In the genomic region with DNA sequence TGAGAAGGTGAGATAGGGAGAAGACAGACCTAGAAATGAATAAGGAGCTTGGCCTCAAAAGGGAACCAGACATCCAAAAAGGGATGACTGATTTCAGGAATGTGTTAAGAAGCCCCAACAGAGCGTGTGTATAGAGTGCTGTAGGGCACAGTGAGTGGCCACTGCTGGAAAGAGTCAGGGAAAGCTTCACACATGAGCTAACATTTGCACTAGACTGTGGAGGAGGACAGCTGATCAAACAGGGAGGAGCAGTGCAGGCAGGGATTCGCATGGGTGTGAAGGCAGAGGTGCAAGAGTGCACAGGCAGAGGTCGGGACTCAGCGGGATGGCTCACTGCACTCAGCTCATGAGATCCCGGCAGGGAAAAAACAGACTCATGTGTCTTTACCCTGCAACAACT, we compare ENCODE assay signal across 15 cellular contexts.
DNase-seq lines count a peak whose midpoint lies in the region; ATAC-seq, FAIRE-seq and TF ChIP-seq lines count a peak whose summit lies in the region.
"Had no signal": no experiment of that assay in that cellular context is flagged by ENCODE, and none has a peak within 500 bp of the region (broad histone marks: within the 10 kb centered on the region; RNA-seq: fewer than 3 reads in every experiment).

No MANE protein-coding gene starts in this region.

- no peak for FAIRE-seq in HepG2 (lab: Jason Lieb, UNC)
- FAIRE-seq: endometrium had no signal

- H3K4me1 Mint-ChIP-seq in activated T-helper 1 cell treated with anti-CD3 and anti-CD28 coated beads, Interleukin-12 subunit alpha, Interleukin-12 subunit beta, Interleukin-2, Interleukin-4 antibody, amounts not matched to agents 30 ng/mL and 10 ng/mL and 1 ng/mL, durations not matched to agents 14 hours and 24 hours and 36 hours (ENCODE audit: low read depth): peaks cover 67% of the 10 kb centered on the region

- WGBS in HepG2 (ENCODE audit: low lambda C conversion rate): 79% methylated on average over 5 of the region's 5 CpGs

- POLR2A ChIA-PET in HepG2 (lab: Yijun Ruan, JAX): no interaction called here

- no peak for TF ChIP-seq RAD21 in HepG2 (CRISPR knock-in tag; IDR thresholded peaks at IDR 0.05)

- H3K36me3 ChIP-seq in HepG2 (replicated peaks in 1 of 2; ENCODE audit: control insufficient read depth in 1 of 2, insufficient read depth in 2 of 2, low read length in 2 of 2): peaks cover 25 to 71% of the 10 kb centered on the region in 2 experiments

- no peak overlapping the region for H3K27ac ChIP-seq in HepG2 (ENCODE audit: extremely low read length, insufficient read depth, low read length)
- H3K27ac ChIP-seq: parathyroid adenoma had no signal

- no peak overlapping the region for H2AFZ ChIP-seq in HepG2 (ENCODE audit: low read length)
- H2AFZ ChIP-seq: parathyroid adenoma had no signal

- no peak overlapping the region for H3K4me3 Mint-ChIP-seq in activated T-helper 1 cell treated with anti-CD3 and anti-CD28 coated beads, Interleukin-12 subunit alpha, Interleukin-12 subunit beta, Interleukin-2, Interleukin-4 antibody, amounts not matched to agents 30 ng/mL and 10 ng/mL and 1 ng/mL, durations not matched to agents 14 hours and 24 hours and 36 hours

- peak; percentile 77 for DNase-seq in COLO668 (lab: John Stamatoyannopoulos, UW; ENCODE audit: unreplicated experiment)
- DNase-seq in NCI-H1092 (lab: John Stamatoyannopoulos, UW): peak; percentile 6
- no peak for DNase-seq in activated T-helper 1 cell treated with anti-CD3 and anti-CD28 coated beads, Interleukin-12 subunit alpha, Interleukin-12 subunit beta, Interleukin-2, Interleukin-4 antibody, amounts not matched to agents 30 ng/mL and 10 ng/mL and 1 ng/mL, durations not matched to agents 14 hours and 24 hours and 36 hours (ENCODE audit: low spot score)
- DNase-seq in HepG2 (ENCODE audit: low spot score): peak; percentile 8
- DNase-seq in stimulated activated naive CD4-positive, alpha-beta T cell (lab: John Stamatoyannopoulos, UW): no peak
- DNase-seq in NCI-H1105 treated with DMSO at 0.1 percent for 48 hours (lab: John Stamatoyannopoulos, UW): no peak
- no peak for DNase-seq in G401 (ENCODE audit: low spot score)
- DNase-seq: amniotic stem cell; GF-D8; hypothalamus; stimulated activated naive CD4-positive, alpha-beta T cell treated with Interleukin-2 at 50 U/mL for 16 hours had no signal

- TF ChIP-seq POLR2A in HepG2 (IDR thresholded peaks at IDR 0.05; ENCODE audit: insufficient read depth in 1 of 2, low read depth in 2 of 2, low read length in 2 of 2): no peak

- H3K9me3 Mint-ChIP-seq in activated T-helper 1 cell treated with anti-CD3 and anti-CD28 coated beads, Interleukin-12 subunit alpha, Interleukin-12 subunit beta, Interleukin-2, Interleukin-4 antibody, amounts not matched to agents 30 ng/mL and 10 ng/mL and 1 ng/mL, durations not matched to agents 14 hours and 24 hours and 36 hours: no peaks in the 10 kb centered on the region

- no peaks in the 10 kb centered on the region for H3K79me2 ChIP-seq in HepG2 (ENCODE audit: insufficient read depth, low read length)
- H3K79me2 ChIP-seq: parathyroid adenoma had no signal

- no peak overlapping the region for H3K4me3 ChIP-seq in HepG2 (replicated peaks in 1 of 3; ENCODE audit: insufficient read depth in 1 of 3, low read depth in 2 of 3, low read length in 3 of 3)

- H3K27me3 ChIP-seq in HepG2 (ENCODE audit: control insufficient read depth in 1 of 2, insufficient read depth in 2 of 2, low read length in 2 of 2): no peaks in the 10 kb centered on the region

- no peak for TF ChIP-seq CTCF in HepG2 (CRISPR knock-in tag; IDR thresholded peaks at IDR 0.05)

- TF ChIP-seq EP300 in HepG2 (IDR thresholded peaks at IDR 0.05; ENCODE audit: low read depth in 2 of 2, low read length in 2 of 2) (no peak), HepG2 (CRISPR knock-in tag; IDR thresholded peaks at IDR 0.05; ENCODE audit: borderline replicate concordance) (no peak)

- no peaks in the 10 kb centered on the region for H3K27me3 Mint-ChIP-seq in activated T-helper 1 cell treated with anti-CD3 and anti-CD28 coated beads, Interleukin-12 subunit alpha, Interleukin-12 subunit beta, Interleukin-2, Interleukin-4 antibody, amounts not matched to agents 30 ng/mL and 10 ng/mL and 1 ng/mL, durations not matched to agents 14 hours and 24 hours and 36 hours (ENCODE audit: insufficient read depth)

- intact Hi-C loops in activated T-helper 1 cell treated with anti-CD3 and anti-CD28 coated beads, Interleukin-12 subunit alpha, Interleukin-12 subunit beta, Interleukin-2, Interleukin-4 antibody, amounts not matched to agents 30 ng/mL and 10 ng/mL and 1 ng/mL, durations not matched to agents 14 hours and 24 hours and 36 hours (cut with micrococcal nuclease): loop anchor here (2.0 to 10.0 kb wide), 2 partner anchors 13 to 353 kb away; partner anchors contain the start of gene LOXL1
- intact Hi-C loops in HepG2 (cut with micrococcal nuclease; ENCODE audit: unreplicated experiment): no loop called here

- in situ Hi-C loops in HepG2 (cut with HindIII; ENCODE audit: extremely low pct_ligation_motif_present, low pct_unique_long_range_greater_than_20kb) (no loop called here), G401 (cut with HindIII; ENCODE audit: low sequenced_read_pairs) (no loop called here)

- no peaks in the 10 kb centered on the region for H3K9me3 ChIP-seq in HepG2 (ENCODE audit: low read length)

- BruUV-seq in HepG2 (replicated peaks; lab: Mats Ljungman, UMichigan): no TSS peak

- H3K4me2 ChIP-seq in HepG2 (ENCODE audit: low read depth, low read length): no peak overlapping the region

- peaks cover 49% of the 10 kb centered on the region for H3K36me3 Mint-ChIP-seq in activated T-helper 1 cell treated with anti-CD3 and anti-CD28 coated beads, Interleukin-12 subunit alpha, Interleukin-12 subunit beta, Interleukin-2, Interleukin-4 antibody, amounts not matched to agents 30 ng/mL and 10 ng/mL and 1 ng/mL, durations not matched to agents 14 hours and 24 hours and 36 hours (ENCODE audit: low read depth)

- ATAC-seq in HepG2: peak; percentile 58
- no peak for ATAC-seq in GM18909 (IDR thresholded peaks at IDR 0.05; ENCODE audit: poor library complexity, unreplicated experiment)
- ATAC-seq: Panc1 had no signal

- H4K20me1 ChIP-seq in HepG2 (ENCODE audit: insufficient read depth, low read length): no peaks in the 10 kb centered on the region

- CTCF ChIA-PET in HepG2 (lab: Yijun Ruan, JAX; ENCODE audit: low intra/inter-chr PET ratio, low total read pairs): no interaction called here

- H3K9ac ChIP-seq in HepG2 (ENCODE audit: insufficient read depth, low read depth, low read length): no peak overlapping the region
- H3K9ac ChIP-seq: parathyroid adenoma had no signal

- no peaks in the 10 kb centered on the region for H3K4me1 ChIP-seq in HepG2 (ENCODE audit: insufficient read depth, low read length)

- peak overlapping the region; percentile 69 for H3K27ac Mint-ChIP-seq in activated T-helper 1 cell treated with anti-CD3 and anti-CD28 coated beads, Interleukin-12 subunit alpha, Interleukin-12 subunit beta, Interleukin-2, Interleukin-4 antibody, amounts not matched to agents 30 ng/mL and 10 ng/mL and 1 ng/mL, durations not matched to agents 14 hours and 24 hours and 36 hours

TF ChIP-seq in HepG2, 621 proteins besides CTCF, POLR2A, EP300 and RAD21:
- no peak for TF ChIP-seq TFDP1 (CRISPR knock-in tag; IDR thresholded peaks at IDR 0.05; ENCODE audit: borderline replicate concordance)
- no peak for TF ChIP-seq YY1 (IDR thresholded peaks at IDR 0.05; ENCODE audit: insufficient read depth, insufficient replicate concordance, low read depth, low read length)
- no peak for TF ChIP-seq NCOA1 (CRISPR knock-in tag; IDR thresholded peaks at IDR 0.05)
- TF ChIP-seq, protein P1, sequence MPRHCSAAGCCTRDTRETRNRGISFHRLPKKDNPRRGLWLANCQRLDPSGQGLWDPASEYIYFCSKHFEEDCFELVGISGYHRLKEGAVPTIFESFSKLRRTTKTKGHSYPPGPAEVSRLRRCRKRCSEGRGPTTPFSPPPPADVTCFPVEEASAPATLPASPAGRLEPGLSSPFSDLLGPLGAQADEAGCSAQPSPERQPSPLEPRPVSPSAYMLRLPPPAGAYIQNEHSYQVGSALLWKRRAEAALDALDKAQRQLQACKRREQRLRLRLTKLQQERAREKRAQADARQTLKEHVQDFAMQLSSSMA (CRISPR knock-in tag; IDR thresholded peaks at IDR 0.05): no peak
- peak; percentile 95 for TF ChIP-seq ZNF263 (CRISPR knock-in tag; IDR thresholded peaks at IDR 0.05)
- TF ChIP-seq ZNF891 (CRISPR knock-in tag; IDR thresholded peaks at IDR 0.05): no peak
- peak; percentile 93 for TF ChIP-seq ZNF317 (CRISPR knock-in tag; IDR thresholded peaks at IDR 0.05)
TF ChIP-seq in HepG2: peak in this region for 2.

Comparison
In these comparisons a context has a peak if more than half of its experiments do, and no peak if none do; other contexts are left out.
1. DNase-seq: peak in COLO668 (single experiment), NCI-H1092 (single experiment) and HepG2 (single experiment); none in activated T-helper 1 cell treated with anti-CD3 and anti-CD28 coated beads, Interleukin-12 subunit alpha, Interleukin-12 subunit beta, Interleukin-2, Interleukin-4 antibody, amounts not matched to agents 30 ng/mL and 10 ng/mL and 1 ng/mL, durations not matched to agents 14 hours and 24 hours and 36 hours (single experiment), stimulated activated naive CD4-positive, alpha-beta T cell (0 of 6), NCI-H1105 treated with DMSO at 0.1 percent for 48 hours (single experiment) and G401 (single experiment).